ENCODE assay signal across 8 cellular contexts in the genomic region with DNA sequence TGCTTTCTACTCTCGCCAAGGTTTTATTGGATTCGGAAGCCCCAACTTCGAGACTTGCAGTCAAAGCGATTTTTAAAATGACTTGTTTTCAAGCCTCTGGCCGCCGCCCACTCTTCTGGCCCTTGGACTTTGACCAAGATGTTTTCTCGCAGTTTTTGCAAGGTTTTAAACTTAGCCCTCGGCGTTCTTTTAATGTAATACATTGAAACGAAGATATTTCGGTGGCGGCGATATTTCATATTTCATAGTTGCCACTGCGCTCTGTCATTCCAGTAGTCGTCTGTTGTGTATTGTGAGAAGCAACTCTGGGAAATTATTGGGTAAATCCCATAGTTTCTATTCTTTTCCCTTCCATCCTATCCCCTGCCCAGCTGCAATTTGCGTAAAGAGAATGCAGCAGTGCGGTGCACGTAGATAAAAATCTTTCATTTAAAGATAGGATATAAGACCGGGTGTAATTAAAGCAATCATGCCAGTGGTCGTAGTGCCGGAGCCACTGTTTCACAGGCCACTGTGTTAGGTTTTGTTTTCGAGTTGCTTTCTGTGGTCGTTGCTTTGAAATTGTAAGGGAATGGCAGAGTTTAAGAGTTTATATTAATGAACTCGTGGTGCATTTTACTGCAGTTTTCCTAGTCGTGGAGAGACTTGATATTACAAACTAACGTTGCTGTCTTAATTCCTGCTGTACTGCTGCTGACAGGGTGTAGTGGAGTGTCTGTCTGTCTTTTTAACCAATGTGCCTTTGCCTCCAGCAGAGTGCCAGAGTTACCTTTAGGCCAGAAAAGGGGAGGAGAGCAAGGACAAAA. TPM values are rescaled to one million over a fixed set of nuclear protein-coding genes. Genes with fewer than 3 reads are reported as not detected.
DNase-seq lines count a peak whose midpoint lies in the region; ATAC-seq and TF ChIP-seq lines count a peak whose summit lies in the region.

No MANE protein-coding gene starts in this region.

- no peaks in the 10 kb centered on the region for H3K9me3 ChIP-seq in AG04450 (ENCODE audit: control insufficient read depth, insufficient read depth, low read length)
- H3K9me3 ChIP-seq in subcutaneous abdominal adipose tissue (ENCODE audit: control insufficient read depth in 5 of 5, low read length in 5 of 5): no peaks in the 10 kb centered on the region

- peaks cover 6 to 15% (median 9%) of the 10 kb centered on the region in 5 donors for H3K36me3 ChIP-seq in subcutaneous abdominal adipose tissue (ENCODE audit: control insufficient read depth in 5 of 5, insufficient read depth in 5 of 5, low read length in 5 of 5)

- no peak for DNase-seq in AG04450 (ENCODE audit: low read depth, low spot score)
- DNase-seq in OCI-M1 (lab: John Stamatoyannopoulos, UW): peak; percentile 59
- DNase-seq in central memory CD4-positive, alpha-beta T cell: peak; percentile 28
- peak in 1 of 2 donors; percentile 25 for DNase-seq in left colon
- DNase-seq in stimulated activated CD8-positive, alpha-beta memory T cell treated with anti-CD3 and anti-CD28 coated beads, Interleukin-4, amount 100 ng/mL, for 48 hours: no peak

- no peak for TF ChIP-seq CTCF in AG04450 (IDR thresholded peaks at IDR 0.05; ENCODE audit: low read depth, low read length)

- H3K27me3 ChIP-seq in AG04450 (ENCODE audit: control insufficient read depth, insufficient read depth, low read length) (no peaks in the 10 kb centered on the region), subcutaneous abdominal adipose tissue (ENCODE audit: control insufficient read depth in 5 of 5, insufficient read depth in 4 of 5, low read length in 5 of 5) (no peaks in the 10 kb centered on the region)

- peak overlapping the region; percentile 49 to 97 (median 94) for H3K9ac ChIP-seq in subcutaneous abdominal adipose tissue (ENCODE audit: low read length in 5 of 5)

- H3K4me1 ChIP-seq in subcutaneous abdominal adipose tissue (ENCODE audit: control insufficient read depth in 5 of 5, insufficient read depth in 5 of 5, low read length in 5 of 5): peaks cover 0 to 26% (median 21%) of the 10 kb centered on the region in 5 donors

- intact Hi-C loops in left colon (cut with DNase I, micrococcal nuclease): loop anchor here in 1 of 2 donors (10.0 kb wide), 1 partner anchor 53 kb away; no protein-coding TSS in a partner anchor

- POLR2A ChIA-PET in AG04450 (lab: Yijun Ruan, JAX): interaction anchor here (0.6 to 0.7 kb wide), 2 partner anchors 63 to 327 kb away, joined by 3 read pairs; no protein-coding TSS in a partner anchor

- CTCF ChIA-PET in AG04450 (lab: Charles Lee): no interaction called here

- peak overlapping the region; percentile 90 for H3K4me3 ChIP-seq in AG04450 (ENCODE audit: low read depth, low read length)
- peak overlapping the region; percentile 74 to 95 (median 88) for H3K4me3 ChIP-seq in subcutaneous abdominal adipose tissue (ENCODE audit: low read depth in 1 of 5, low read length in 5 of 5)

- ATAC-seq in GM18498 (IDR thresholded peaks at IDR 0.05; ENCODE audit: unreplicated experiment) (peak; percentile 20), HG02973 (IDR thresholded peaks at IDR 0.05; ENCODE audit: unreplicated experiment) (peak; percentile 5), left colon (peak; percentile 62)

- peak overlapping the region; percentile 99 for H3K27ac ChIP-seq in AG04450 (ENCODE audit: low read depth, low read length)
- peak overlapping the region; percentile 99 for H3K27ac ChIP-seq in subcutaneous abdominal adipose tissue (ENCODE audit: low read depth, low read length)

RNA-seq across cellular contexts. Expression of a gene that starts 0.7 kb away (rescaled TPM):
- 53.2 and 64.3 TPM in 2 replicates for polyA plus RNA-seq in AG04450 (2011; rRNA removed)
- polyA minus RNA-seq in AG04450 (2011; rRNA and poly(A)+ RNA removed): 30.7 and 59.6 TPM in 2 replicates
- 10 to 100 TPM; 46.9 to 50.7 TPM for total RNA-seq in left colon

RNA-seq across cellular contexts. Expression of a gene that starts 30.4 kb away (rescaled TPM):
- 2.8 and 3.5 TPM in 2 replicates for polyA plus RNA-seq in AG04450 (2011; rRNA removed)
- 0.78 and 2.1 TPM in 2 replicates for polyA minus RNA-seq in AG04450 (2011; rRNA and poly(A)+ RNA removed)
- 10 to 100 TPM; 41.7 to 53.6 TPM for total RNA-seq in left colon

Comparison
In these comparisons a context has a peak if more than half of its experiments do, and no peak if none do; other contexts are left out.
1. DNase-seq: peak in OCI-M1 (single experiment) and central memory CD4-positive, alpha-beta T cell (single experiment); none in AG04450 (single experiment) and stimulated activated CD8-positive, alpha-beta memory T cell treated with anti-CD3 and anti-CD28 coated beads, Interleukin-4, amount 100 ng/mL, for 48 hours (single experiment).
2. ATAC-seq: peak in every context shown above with its lines; median percentile 62 in left colon; 20 in GM18498; 5 in HG02973.